In the genomic region with DNA sequence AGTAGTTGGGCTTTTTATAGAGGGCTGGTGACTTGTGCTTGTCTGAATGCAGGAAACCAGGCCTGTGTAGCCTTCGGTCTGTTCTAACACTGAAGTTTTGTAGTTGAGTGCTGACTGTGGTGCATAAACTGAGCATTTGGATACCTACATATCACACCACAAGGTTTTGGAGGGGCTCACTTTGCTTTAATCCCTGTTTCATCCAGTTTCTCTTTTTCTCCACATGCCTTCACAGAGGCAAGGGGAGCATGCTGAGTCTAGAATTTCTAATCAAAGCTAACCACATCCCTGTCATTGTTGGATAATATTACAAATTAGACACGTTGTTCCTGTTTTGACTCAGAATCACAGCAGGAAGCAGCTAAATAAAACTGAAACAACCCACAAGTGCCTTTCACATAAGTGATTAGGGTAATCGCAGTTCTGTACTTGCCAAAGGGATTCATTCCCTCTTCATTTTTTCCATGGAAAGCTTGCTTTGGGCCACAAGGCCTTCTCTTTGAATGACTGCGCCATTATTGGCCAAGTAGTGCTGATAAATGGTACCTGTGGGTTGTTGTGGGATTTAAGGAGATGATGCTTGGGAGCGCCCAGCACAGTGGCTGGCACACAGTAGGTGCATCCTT, we compare ENCODE assay signal across 8 cellular contexts. TPM values are rescaled to one million over a fixed set of nuclear protein-coding genes. Genes with fewer than 3 reads are reported as not detected.
DNase-seq lines count a peak whose midpoint lies in the region; ATAC-seq and TF ChIP-seq lines count a peak whose summit lies in the region.

No MANE protein-coding gene starts in this region.

- no peaks in the 10 kb centered on the region for H3K9me3 ChIP-seq in cardiac muscle cell (ENCODE audit: low read depth)
- no peaks in the 10 kb centered on the region for H3K9me3 ChIP-seq in GM23248 (ENCODE audit: low read depth)

- TF ChIP-seq CTCF in cardiac muscle cell (IDR thresholded peaks at IDR 0.05; ENCODE audit: low read depth, low read length): no peak
- TF ChIP-seq CTCF in GM10248 (IDR thresholded peaks at IDR 0.05; ENCODE audit: control extremely low read depth, extremely low read depth, low read depth, missing control alignments): no peak

- no peaks in the 10 kb centered on the region for H4K20me1 ChIP-seq in GM23248 (ENCODE audit: insufficient read depth)

- intact Hi-C loops in left ventricle myocardium superior (cut with micrococcal nuclease): no loop called here

- H3K36me3 Mint-ChIP-seq in stimulated activated memory B cell treated with anti-CD40 and anti-IgM and Interleukin-4, amounts not matched to agents 10 μg/mL and 1 μg/mL and 100 μg/mL, for 72 hours: peaks cover 75% of the 10 kb centered on the region

- DNase-seq in cardiac muscle cell (ENCODE audit: low read depth in 1 of 2, low spot score in 1 of 2) (peak in 1 of 2 donors; percentile 72), left ventricle myocardium superior (no peak), NCI-H748 treated with DMSO at 0.1 percent for 48 hours (lab: John Stamatoyannopoulos, UW) (peak; percentile 38), GM23248 (no peak), GM10248 (ENCODE audit: extremely low spot score) (no peak)

- peak overlapping the region; percentile 36 for H3K4me3 Mint-ChIP-seq in stimulated activated memory B cell treated with anti-CD40 and anti-IgM and Interleukin-4, amounts not matched to agents 10 μg/mL and 1 μg/mL and 100 μg/mL, for 72 hours

- in situ Hi-C loops in GM23248 (cut with MboI): no loop called here

- CTCF ChIA-PET in GM10248 (lab: Yijun Ruan, JAX): interaction anchor here (0.9 kb wide), 1 partner anchor 13 kb away, joined by 3 read pairs; no protein-coding TSS in a partner anchor

- H3K9ac ChIP-seq in GM23248: no peak overlapping the region

- H3K27me3 ChIP-seq in cardiac muscle cell (no peaks in the 10 kb centered on the region), GM23248 (replicated peaks; ENCODE audit: insufficient read depth) (no peaks in the 10 kb centered on the region)

- H3K4me1 ChIP-seq in cardiac muscle cell (ENCODE audit: low read depth) (peaks cover 31% of the 10 kb centered on the region), GM23248 (ENCODE audit: insufficient read depth) (peaks cover 34% of the 10 kb centered on the region)

- H3K27ac Mint-ChIP-seq in stimulated activated memory B cell treated with anti-CD40 and anti-IgM and Interleukin-4, amounts not matched to agents 10 μg/mL and 1 μg/mL and 100 μg/mL, for 72 hours: peak overlapping the region; percentile 85

- peaks cover 3% of the 10 kb centered on the region for H3K36me3 ChIP-seq in cardiac muscle cell
- peaks cover 71% of the 10 kb centered on the region for H3K36me3 ChIP-seq in GM23248 (ENCODE audit: low read depth)

- H3K27ac ChIP-seq in cardiac muscle cell: peak overlapping the region; percentile 31
- peak overlapping the region; percentile 33 for H3K27ac ChIP-seq in cingulate gyrus (ENCODE audit: low read depth, low read length)
- H3K27ac ChIP-seq in GM23248: no peak overlapping the region

- POLR2A ChIA-PET in GM10248 (lab: Yijun Ruan, JAX): no interaction called here

- peaks cover 77% of the 10 kb centered on the region for H3K4me1 Mint-ChIP-seq in stimulated activated memory B cell treated with anti-CD40 and anti-IgM and Interleukin-4, amounts not matched to agents 10 μg/mL and 1 μg/mL and 100 μg/mL, for 72 hours

- peaks cover 50% of the 10 kb centered on the region for H3F3A ChIP-seq in GM23248 (ENCODE audit: insufficient read depth)

- H3K9me3 Mint-ChIP-seq in stimulated activated memory B cell treated with anti-CD40 and anti-IgM and Interleukin-4, amounts not matched to agents 10 μg/mL and 1 μg/mL and 100 μg/mL, for 72 hours: peaks cover 3% of the 10 kb centered on the region

- H3K79me2 ChIP-seq in GM23248 (ENCODE audit: insufficient read depth): peaks cover 76% of the 10 kb centered on the region

- no peak overlapping the region for H3K4me2 ChIP-seq in GM23248 (ENCODE audit: unreplicated experiment)

- H3K4me3 ChIP-seq in cardiac muscle cell (no peak overlapping the region), GM23248 (no peak overlapping the region)

- ATAC-seq in left ventricle myocardium superior (no peak), GM19324 (IDR thresholded peaks at IDR 0.05; ENCODE audit: low FRiP score, unreplicated experiment) (no peak)
- ATAC-seq in stimulated activated memory B cell treated with anti-CD40 and anti-IgM and Interleukin-4, amounts not matched to agents 10 μg/mL and 1 μg/mL and 100 μg/mL, for 72 hours: peak; percentile 64

- no peaks in the 10 kb centered on the region for H3K9me2 ChIP-seq in GM23248 (ENCODE audit: insufficient read depth)

- no peaks in the 10 kb centered on the region for H3K27me3 Mint-ChIP-seq in stimulated activated memory B cell treated with anti-CD40 and anti-IgM and Interleukin-4, amounts not matched to agents 10 μg/mL and 1 μg/mL and 100 μg/mL, for 72 hours

- WGBS in GM23248 (ENCODE audit: low coverage in 1 of 2, low lambda C conversion rate in 2 of 2, missing lambda C conversion rate in 2 of 2), 2 experiments: 84 to 86% methylated on average over 5 of the region's 5 CpGs

- H2AFZ ChIP-seq in GM23248: no peak overlapping the region

RNA-seq across cellular contexts. Expression of a gene that starts 48.9 kb away (rescaled TPM):
- 10.4 and 11.2 TPM in 2 replicates for total RNA-seq in cardiac muscle cell
- polyA plus RNA-seq in cardiac muscle cell: 7.0 and 9.1 TPM in 2 replicates
- total RNA-seq in left ventricle myocardium superior: 175 TPM
- total RNA-seq in GM23248 (2014; rRNA removed; shearing (Covaris generic)): 179 and 188 TPM in 2 replicates
- polyA plus RNA-seq in GM23248 (2016; fragmentation: Nextera tagmentation; extraction: Ambion mirVana): 134 and 135 TPM in 2 replicates

Comparison
In these comparisons a context has a peak if more than half of its experiments do, and no peak if none do; other contexts are left out.
1. RNA of a gene that starts 48.9 kb away (total RNA-seq): 179 to 188 TPM in GM23248 and 175 TPM in left ventricle myocardium superior (single experiment); 10.4 to 11.2 TPM in cardiac muscle cell; every median in the first group is over 10 times any median in the second.